Comparison of ENCODE assay signal across 13 cellular contexts in the genomic region with DNA sequence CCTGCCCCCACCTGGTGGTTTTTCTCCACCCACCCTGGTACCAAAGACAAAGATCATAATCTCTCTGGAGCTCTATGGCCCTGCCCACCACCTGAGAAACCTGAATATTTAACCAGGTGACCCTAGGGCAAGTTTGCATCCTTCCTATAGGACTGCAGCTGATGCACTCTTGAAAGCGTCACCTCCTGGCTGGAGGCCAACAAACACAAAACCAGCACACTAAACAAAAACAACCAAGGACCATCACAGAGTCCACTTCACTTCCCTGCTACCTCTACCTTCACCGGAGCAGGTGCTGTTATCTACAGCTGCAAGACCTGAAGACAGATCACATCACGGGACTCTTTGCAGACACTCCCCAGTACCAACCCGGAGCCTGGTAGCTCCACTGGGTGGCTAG.
DNase-seq lines count a peak whose midpoint lies in the region; ATAC-seq and TF ChIP-seq lines count a peak whose summit lies in the region.
"Had no signal": no experiment of that assay in that cellular context is flagged by ENCODE, and none has a peak within 500 bp of the region (broad histone marks: within the 10 kb centered on the region; RNA-seq: fewer than 3 reads in every experiment).

No MANE protein-coding gene starts in this region.

- H3K36me3 ChIP-seq in HEK293 (ENCODE audit: control insufficient read depth in 2 of 2, insufficient read depth in 1 of 2, low read length in 2 of 2): no peaks in the 10 kb centered on the region
- H3K36me3 ChIP-seq: HAP-1 had no signal

- H3K4me1 ChIP-seq in HEK293 (ENCODE audit: control insufficient read depth, insufficient read depth, low read length): peaks cover 3% of the 10 kb centered on the region; the same call in 1 of the 2 replicates
- H3K4me1 ChIP-seq: HAP-1 had no signal

- CTCF ChIA-PET in HEK293 (lab: Yijun Ruan, JAX): interaction anchor here (0.6 kb wide), 1 partner anchor 422 kb away, joined by 4 read pairs; no protein-coding TSS in a partner anchor

- ATAC-seq in HG02870 (IDR thresholded peaks at IDR 0.05; ENCODE audit: unreplicated experiment) (no peak), omental fat pad (ENCODE audit: low FRiP score) (no peak)

- POLR2A ChIA-PET in HEK293 (lab: Yijun Ruan, JAX): no interaction called here

- peak; percentile 88 for DNase-seq in COLO668 (lab: John Stamatoyannopoulos, UW; ENCODE audit: unreplicated experiment)
- DNase-seq in DMS153 (lab: John Stamatoyannopoulos, UW): peak; percentile 82
- peak; percentile 22 for DNase-seq in SW480 (ENCODE audit: low spot score)
- no peak for DNase-seq in activated CD4-positive, alpha-beta T cell treated with anti-CD3 and anti-CD28 coated beads for 48 hours
- no peak for DNase-seq in omental fat pad (ENCODE audit: low spot score)
- DNase-seq: C1 segment of cervical spinal cord; CD4-positive, alpha-beta T cell; DMS79; HFFc6 had no signal

- H3K4me3 ChIP-seq in HEK293 (ENCODE audit: low read depth, low read length): no peak overlapping the region
- H3K4me3 ChIP-seq: HAP-1 had no signal

- TF ChIP-seq CTCF in HEK293 (tag by site-specific recombination; IDR thresholded peaks at IDR 0.05) (no peak), omental fat pad (IDR thresholded peaks at IDR 0.05) (no peak)

- no peak overlapping the region for H3K27ac ChIP-seq in HEK293 (ENCODE audit: extremely low read depth, low read depth, low read length)
- H3K27ac ChIP-seq: HL-60 had no signal

- H3K9me3 ChIP-seq in HEK293 (ENCODE audit: control insufficient read depth, insufficient read depth, low read depth, low read length): no peaks in the 10 kb centered on the region; the same call in 1 of the 2 replicates
- H3K9me3 ChIP-seq: HAP-1 had no signal

TF ChIP-seq in HEK293, 187 proteins besides CTCF, POLR2A, EP300 and RAD21:
- TF ChIP-seq ZNF140 (tag by site-specific recombination; IDR thresholded peaks at IDR 0.05) (no peak), ZNF10 (tag by site-specific recombination; IDR thresholded peaks at IDR 0.05) (peak; percentile 22; the same call in 1 of the 2 replicates)
TF ChIP-seq in HEK293: peak in this region for 1.

Comparison
In these comparisons a context has a peak if more than half of its experiments do, and no peak if none do; other contexts are left out.
1. DNase-seq: peak in COLO668 (single experiment), DMS153 (single experiment) and SW480 (single experiment); none in activated CD4-positive, alpha-beta T cell treated with anti-CD3 and anti-CD28 coated beads for 48 hours (single experiment) and omental fat pad (single experiment).